19 cellular contexts compared by ENCODE assay signal in the genomic region with DNA sequence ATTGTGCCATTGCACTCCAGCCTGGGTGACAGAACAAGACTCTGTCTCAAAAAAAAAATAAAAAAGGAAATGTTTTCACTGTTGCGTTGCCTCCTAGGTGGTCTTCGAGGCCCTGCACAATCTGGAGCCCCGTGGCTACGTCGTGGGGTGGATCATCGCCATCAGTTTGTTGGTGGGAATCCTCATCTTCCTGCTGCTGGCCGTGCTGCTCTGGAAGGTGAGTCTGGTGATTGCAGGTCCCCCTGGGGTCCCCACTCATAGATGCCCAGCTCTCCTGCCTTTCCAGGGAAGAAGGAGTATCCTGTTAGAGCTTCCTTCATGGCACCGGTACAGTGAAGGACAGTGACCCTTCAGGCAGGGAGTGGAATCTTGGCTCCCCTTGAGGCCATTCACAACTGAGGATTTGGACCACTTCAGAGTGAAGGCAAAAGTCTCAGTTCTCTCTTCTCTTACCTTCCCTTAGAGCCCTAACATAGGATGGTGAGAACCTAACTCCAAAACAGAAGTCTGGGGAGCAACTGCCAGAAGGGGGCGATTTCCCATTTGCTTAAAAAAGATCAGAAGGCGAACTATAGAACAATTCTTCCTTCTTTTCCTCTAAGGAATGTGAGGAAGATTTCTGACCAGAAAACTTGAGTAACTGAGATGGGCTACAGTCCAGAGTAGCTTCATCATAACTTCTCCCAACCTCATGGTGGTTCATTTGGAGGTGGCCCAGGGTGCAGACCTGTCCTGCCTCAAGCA. TPM values are rescaled to one million over a fixed set of nuclear protein-coding genes. Genes with fewer than 3 reads are reported as not detected.
DNase-seq lines count a peak whose midpoint lies in the region; ATAC-seq and TF ChIP-seq lines count a peak whose summit lies in the region.
"Had no signal": no experiment of that assay in that cellular context is flagged by ENCODE, and none has a peak within 500 bp of the region (broad histone marks: within the 10 kb centered on the region; RNA-seq: fewer than 3 reads in every experiment).

No MANE protein-coding gene starts in this region.

- DNase-seq in cardiac septum (ENCODE audit: low spot score) (peak; percentile 54), right atrium auricular region (ENCODE audit: low spot score) (no peak), OCI-LY7 (ENCODE audit: low spot score) (no peak), foreskin keratinocyte (no peak), nucleus accumbens (lab: John Stamatoyannopoulos, UW) (no peak)
- DNase-seq: BE2C; CD4-positive, CD25-positive, alpha-beta regulatory T cell; COR-L47; DMS 273 treated with DMSO at 0.1 percent for 48 hours; DND-41; GOT3; NCI-H1694 treated with DMSO at 0.1 percent for 48 hours; NK-92 treated with Interleukin-12 subunit alpha and Interleukin-12 subunit beta, amount 100 ng/mL, for 24 hours; SHP77 had no signal

- TF ChIP-seq CTCF in right atrium auricular region (IDR thresholded peaks at IDR 0.05) = no peak
- peak; percentile 29; the same call in 1 of the 2 replicates for TF ChIP-seq CTCF in OCI-LY7 (conservative IDR thresholded peaks at IDR 0.05; ENCODE audit: low read length)
- peak; percentile 31 for TF ChIP-seq CTCF in foreskin keratinocyte (conservative IDR thresholded peaks at IDR 0.05)

- H3K9me3 ChIP-seq in right atrium auricular region (no peaks in the 10 kb centered on the region), OCI-LY7 (ENCODE audit: low read length) (no peaks in the 10 kb centered on the region)
- H3K9me3 ChIP-seq: BE2C had no signal

- H3K27me3 ChIP-seq in right atrium auricular region (no peaks in the 10 kb centered on the region), foreskin keratinocyte (no peaks in the 10 kb centered on the region)
- H3K27me3 ChIP-seq: BE2C had no signal

- no peaks in the 10 kb centered on the region for H3K79me2 ChIP-seq in OCI-LY7 (ENCODE audit: insufficient read depth, low read depth, low read length)

- no peak overlapping the region for H3K4me3 ChIP-seq in right atrium auricular region
- H3K4me3 ChIP-seq in OCI-LY7 (ENCODE audit: low read depth, low read length, poor library complexity, severe bottlenecking) = no peak overlapping the region
- H3K4me3 ChIP-seq: SK-N-MC had no signal

- no TSS peak for BruUV-seq in OCI-LY7 (replicated peaks; lab: Mats Ljungman, UMichigan)

- H2AFZ ChIP-seq in OCI-LY7 (ENCODE audit: low read length) = no peak overlapping the region

- H3K27ac ChIP-seq in right atrium auricular region (no peak overlapping the region), OCI-LY7 (ENCODE audit: low read depth, low read length, poor library complexity, severe bottlenecking) (no peak overlapping the region), foreskin keratinocyte (no peak overlapping the region)
- H3K27ac ChIP-seq: HL-60, SK-N-MC had no signal

- H3K36me3 ChIP-seq in right atrium auricular region = no peaks in the 10 kb centered on the region
- no peaks in the 10 kb centered on the region for H3K36me3 ChIP-seq in OCI-LY7 (ENCODE audit: insufficient read depth, low read length)
- H3K36me3 ChIP-seq: BE2C had no signal

- H3K4me2 ChIP-seq in OCI-LY7 (ENCODE audit: low read length) = no peak overlapping the region

- POLR2A ChIA-PET in OCI-LY7 (lab: Charles Lee) = no interaction called here

- H3K9me2 ChIP-seq in OCI-LY7 (ENCODE audit: insufficient read depth, low read length) = no peaks in the 10 kb centered on the region

- no peaks in the 10 kb centered on the region for H4K20me1 ChIP-seq in OCI-LY7 (ENCODE audit: insufficient read depth, low read length)

- CTCF ChIA-PET in OCI-LY7 (lab: Charles Lee; ENCODE audit: unreplicated experiment) = no interaction called here

- intact Hi-C loops in cardiac septum (cut with DNase I) = no loop called here
- intact Hi-C loops in OCI-LY7 (cut with micrococcal nuclease; ENCODE audit: unreplicated experiment) = no loop called here

- H3K4me1 ChIP-seq in right atrium auricular region (peaks cover 0 to 10% of the 10 kb centered on the region in 2 donors), OCI-LY7 (ENCODE audit: insufficient read depth, low read length, poor library complexity, severe bottlenecking) (no peaks in the 10 kb centered on the region), foreskin keratinocyte (no peaks in the 10 kb centered on the region)
- H3K4me1 ChIP-seq: BE2C had no signal

- ATAC-seq in foreskin keratinocyte (no peak), HG03521 (IDR thresholded peaks at IDR 0.05; ENCODE audit: unreplicated experiment) (no peak), GM19395 (IDR thresholded peaks at IDR 0.05; ENCODE audit: unreplicated experiment) (no peak), GM21390 (IDR thresholded peaks at IDR 0.05; ENCODE audit: unreplicated experiment) (no peak)

RNA-seq across cellular contexts. Expression of gene CTDSPL, which starts 57.8 kb away (rescaled TPM):
- total RNA-seq in cardiac septum (36.4 TPM), right atrium auricular region (10 to 100 TPM; 35.1 to 58.4 TPM), OCI-LY7 (2022) (not detected in 2 replicates), foreskin keratinocyte (52.9 and 54.7 TPM in 2 replicates)
- total RNA-seq in OCI-LY7 (2014; rRNA removed; shearing (Covaris generic)) = 0.28 and 0.38 TPM in 2 replicates
- 31.4 and 35.8 TPM in 2 replicates for polyA plus RNA-seq in foreskin keratinocyte

Comparison
In these comparisons a context has a peak if more than half of its experiments do, and no peak if none do; other contexts are left out.
1. CTCF ChIP-seq: peak in OCI-LY7 (single experiment) and foreskin keratinocyte (single experiment); none in right atrium auricular region (0 of 2).
2. RNA of gene CTDSPL, which starts 57.8 kb away (total RNA-seq): 35.1 to 58.4 TPM in right atrium auricular region, 52.9 to 54.7 TPM in foreskin keratinocyte and 36.4 TPM in cardiac septum (single experiment); 0.28 to 0.38 TPM in OCI-LY7; every median in the first group is over 10 times any median in the second.